ENCODE assay signal across 8 cellular contexts in genomic region chr10:27223964-27224363, GRCh38. TPM values are rescaled to one million over a fixed set of nuclear protein-coding genes. Genes with fewer than 3 reads are reported as not detected.
A peak's percentile ranks its signal among the peaks of the same experiment; 100 is the strongest.
DNase-seq lines count a peak whose midpoint lies in the region; ATAC-seq, FAIRE-seq and TF ChIP-seq lines count a peak whose summit lies in the region.

No MANE protein-coding gene starts in this region.

- no peak for FAIRE-seq in H54 (lab: Jason Lieb, UNC)

- intact Hi-C loops in uterus (cut with DNase I; ENCODE audit: low total_unique reads) = no loop called here

- H3K27ac ChIP-seq in SU-DHL-6 (ENCODE audit: low read depth, low read length) (no peak overlapping the region), uterus (no peak overlapping the region)

- POLR2A ChIA-PET in BJ (lab: Charles Lee) = no interaction called here

- H3K79me2 ChIP-seq in SU-DHL-6 (ENCODE audit: insufficient read depth, low read length) = 0 out of 2 replicates have a peak, but pooled peaks cover 3% of the 10 kb centered on the region

- no peak overlapping the region for H3K9ac ChIP-seq in SU-DHL-6 (ENCODE audit: low read length)

- peak; percentile 63 for TF ChIP-seq CTCF in BJ (IDR thresholded peaks at IDR 0.05; ENCODE audit: insufficient read depth, low read depth, low read length)
- peak; percentile 73 for TF ChIP-seq CTCF in SU-DHL-6 (IDR thresholded peaks at IDR 0.05; ENCODE audit: insufficient read depth, low read length, poor library complexity, severe bottlenecking)
- peak; percentile 53 for TF ChIP-seq CTCF in cardiac fibroblast (IDR thresholded peaks at IDR 0.05; ENCODE audit: low read depth, low read length)
- TF ChIP-seq CTCF in uterus (IDR thresholded peaks at IDR 0.05) = peak in 3 of 4 experiments; percentile 9 to 50 (median 48)

- H4K20me1 ChIP-seq in SU-DHL-6 (ENCODE audit: low read depth, low read length) = no peaks in the 10 kb centered on the region

- H3F3A ChIP-seq in SU-DHL-6 (ENCODE audit: insufficient read depth) = peaks cover 14% of the 10 kb centered on the region; the same call in 1 of the 2 replicates

- H3K27me3 ChIP-seq in BJ (ENCODE audit: control insufficient read depth, insufficient read depth, low read length) = no peaks in the 10 kb centered on the region
- no peaks in the 10 kb centered on the region for H3K27me3 ChIP-seq in SU-DHL-6 (ENCODE audit: low read length)
- H3K27me3 ChIP-seq in uterus = no peaks in the 10 kb centered on the region

- H3K4me2 ChIP-seq in SU-DHL-6 (ENCODE audit: low read depth, low read length, poor library complexity, severe bottlenecking) = no peak overlapping the region

- TF ChIP-seq POLR2A in uterus (IDR thresholded peaks at IDR 0.05) = no peak
- TF ChIP-seq POLR2A in H54 (IDR thresholded peaks at IDR 0.05; ENCODE audit: low read depth, low read length) = no peak

- CTCF ChIA-PET in BJ (lab: Yijun Ruan, JAX) = interaction anchor here (0.6 to 2.5 kb wide), 17 partner anchors 10 to 137 kb away, joined by 3 to 10 read pairs (median 3); partner anchors contain the start of gene ACBD5

- H3K4me3 ChIP-seq in BJ (ENCODE audit: low read depth, low read length) (no peak overlapping the region), SU-DHL-6 (ENCODE audit: insufficient read depth, low read length, poor library complexity, severe bottlenecking) (no peak overlapping the region), cardiac fibroblast (replicated peaks in 1 of 2; ENCODE audit: low read depth in 2 of 2, low read length in 2 of 2) (no peak overlapping the region), uterus (no peak overlapping the region)

- no peaks in the 10 kb centered on the region for H3K4me1 ChIP-seq in uterus

- H3K36me3 ChIP-seq in BJ (ENCODE audit: control insufficient read depth, insufficient read depth, low read length) (peaks cover 4% of the 10 kb centered on the region), SU-DHL-6 (ENCODE audit: low read length) (peaks cover 36% of the 10 kb centered on the region), uterus (no peaks in the 10 kb centered on the region)

- H3K9me2 ChIP-seq in SU-DHL-6 (replicated peaks; ENCODE audit: insufficient read depth, low read length) = no peaks in the 10 kb centered on the region

- DNase-seq in BJ (ENCODE audit: low read depth) (no peak), cardiac fibroblast (ENCODE audit: low read depth in 2 of 2) (peak; percentile 61 to 64), midbrain (lab: John Stamatoyannopoulos, UW) (peak; percentile 4), uterus (peak in 1 of 2 donors; percentile 31), H54 (ENCODE audit: insufficient read length, low spot score) (no peak), NCI-H2081 treated with DMSO at 0.1 percent for 48 hours (lab: John Stamatoyannopoulos, UW) (no peak)

- H3K9me3 ChIP-seq in SU-DHL-6 (ENCODE audit: insufficient read depth, low read length) = no peaks in the 10 kb centered on the region
- no peaks in the 10 kb centered on the region for H3K9me3 ChIP-seq in uterus

- H2AFZ ChIP-seq in SU-DHL-6 (ENCODE audit: low read depth, low read length, severe bottlenecking) = no peak overlapping the region

- peak; percentile 61 for ATAC-seq in GM18867 (IDR thresholded peaks at IDR 0.05; ENCODE audit: unreplicated experiment)

RNA-seq across cellular contexts. Expression of gene ACBD5, which starts 16.6 kb away (rescaled TPM):
- 7.8 and 13.1 TPM in 2 replicates for polyA plus RNA-seq in BJ (2011; rRNA removed)
- polyA minus RNA-seq in BJ (2011; rRNA and poly(A)+ RNA removed) = 4.6 and 6.3 TPM in 2 replicates
- 10 to 100 TPM; 12.8 to 27.0 (median 17.6) TPM for total RNA-seq in uterus

Comparison
In these comparisons a context has a peak if more than half of its experiments do, and no peak if none do; other contexts are left out.
1. DNase-seq: peak in cardiac fibroblast (2 of 2) and midbrain (single experiment); none in BJ (single experiment), H54 (single experiment) and NCI-H2081 treated with DMSO at 0.1 percent for 48 hours (single experiment).
2. Peak in every context shown above with its lines, with median percentiles within 50 percentile points of each other: CTCF ChIP-seq.